In the genomic region with DNA sequence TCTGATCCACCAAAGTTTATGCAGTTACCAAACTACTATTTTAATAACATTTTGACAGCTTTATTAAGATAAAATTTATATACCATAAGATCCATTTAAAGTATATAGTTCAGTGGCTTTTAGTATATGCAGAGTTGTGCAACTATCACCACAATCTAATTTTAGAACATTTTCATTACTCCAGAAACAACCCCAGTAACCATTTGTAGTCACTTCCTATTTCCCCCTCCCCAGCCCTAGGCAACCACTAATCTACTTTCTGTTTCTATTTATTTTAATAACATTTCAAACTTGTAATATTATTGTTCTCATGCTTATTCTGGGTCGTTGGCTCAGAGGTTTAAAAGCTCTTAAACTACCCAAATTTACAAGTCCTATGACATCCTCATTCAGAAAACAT, we compare ENCODE assay signal across 8 cellular contexts. TPM values are rescaled to one million over a fixed set of nuclear protein-coding genes. Genes with fewer than 3 reads are reported as not detected.
A peak's percentile ranks its signal among the peaks of the same experiment; 100 is the strongest.
DNase-seq lines count a peak whose midpoint lies in the region; ATAC-seq, FAIRE-seq and TF ChIP-seq lines count a peak whose summit lies in the region.

No MANE protein-coding gene starts in this region.

- TF ChIP-seq CTCF in OCI-LY1 (IDR thresholded peaks at IDR 0.05; ENCODE audit: low read length), result no peak

- no peaks in the 10 kb centered on the region for H3K9me3 ChIP-seq in OCI-LY1 (ENCODE audit: low read length)

- no peaks in the 10 kb centered on the region for H3K9me3 Mint-ChIP-seq in naive thymus-derived CD8-positive, alpha-beta T cell

- H3K79me2 ChIP-seq in OCI-LY1 (ENCODE audit: insufficient read depth, low read length), result peaks cover 10% of the 10 kb centered on the region; the same call in 1 of the 2 replicates

- H4K20me1 ChIP-seq in OCI-LY1 (ENCODE audit: insufficient read depth, low read length), result no peaks in the 10 kb centered on the region

- no peak overlapping the region for H3K4me3 ChIP-seq in OCI-LY1 (ENCODE audit: low read depth, low read length, poor library complexity, severe bottlenecking)

- H3K27ac Mint-ChIP-seq in naive thymus-derived CD8-positive, alpha-beta T cell, result peak overlapping the region in 9 of 10 donors; percentile 13 to 91 (median 74)

- H3K9me2 ChIP-seq in OCI-LY1 (ENCODE audit: low read depth, low read length), result no peaks in the 10 kb centered on the region

- H3K27ac ChIP-seq in OCI-LY1 (ENCODE audit: low read depth, low read length, poor library complexity, severe bottlenecking) (peak overlapping the region; percentile 64), substantia nigra (ENCODE audit: low read depth, low read length, poor library complexity, severe bottlenecking) (no peak overlapping the region)

- no peak overlapping the region for H2AFZ ChIP-seq in OCI-LY1 (ENCODE audit: low read length)

- H3K4me1 Mint-ChIP-seq in naive thymus-derived CD8-positive, alpha-beta T cell, result peaks cover 3 to 43% (median 24%) of the 10 kb centered on the region in 4 donors

- peaks cover 23% of the 10 kb centered on the region for H3K4me1 ChIP-seq in OCI-LY1 (ENCODE audit: insufficient read depth, low read length, severe bottlenecking)

- H3K9ac ChIP-seq in OCI-LY1 (ENCODE audit: low read length), result no peak overlapping the region

- FAIRE-seq in RCC 7860 (lab: Jason Lieb, UNC), result no peak

- H3K36me3 ChIP-seq in OCI-LY1 (ENCODE audit: insufficient read depth, low read length), result peaks cover 3% of the 10 kb centered on the region

- H3K4me3 Mint-ChIP-seq in naive thymus-derived CD8-positive, alpha-beta T cell, result peak overlapping the region; percentile 18 to 67 (median 52)

- POLR2A ChIA-PET in naive thymus-derived CD8-positive, alpha-beta T cell (lab: Charles Lee), result no interaction called here

- H3K4me2 ChIP-seq in OCI-LY1 (ENCODE audit: low read length), result peak overlapping the region; percentile 46

- H3F3A ChIP-seq in OCI-LY1 (ENCODE audit: insufficient read depth, low read length), result no peaks in the 10 kb centered on the region

- DNase-seq in naive thymus-derived CD8-positive, alpha-beta T cell, result peak in 2 of 10 donors; percentile 20 to 21
- DNase-seq in T1000 (lab: John Stamatoyannopoulos, UW) (no peak), RCC 7860 (ENCODE audit: low spot score) (no peak), substantia nigra (lab: John Stamatoyannopoulos, UW) (no peak)
- no peak for DNase-seq in activated CD8-positive, alpha-beta memory T cell treated with anti-CD3 and anti-CD28 coated beads for 24 hours

- ATAC-seq in GM18909 (IDR thresholded peaks at IDR 0.05; ENCODE audit: poor library complexity, unreplicated experiment) (peak; percentile 89), HG02852 (IDR thresholded peaks at IDR 0.05; ENCODE audit: unreplicated experiment) (peak; percentile 78)
- peak; percentile 55 to 60 for ATAC-seq in naive thymus-derived CD8-positive, alpha-beta T cell

- H3K36me3 Mint-ChIP-seq in naive thymus-derived CD8-positive, alpha-beta T cell, result peaks cover 0 to 13% (median 0%) of the 10 kb centered on the region in 3 donors

- H3K27me3 ChIP-seq in OCI-LY1 (ENCODE audit: insufficient read depth, low read length), result no peaks in the 10 kb centered on the region

- no peaks in the 10 kb centered on the region for H3K27me3 Mint-ChIP-seq in naive thymus-derived CD8-positive, alpha-beta T cell

RNA-seq across cellular contexts. Expression of gene XIAP, which starts 18.3 kb away (rescaled TPM):
- 10 to 100 TPM; 46.4 to 47.6 TPM for total RNA-seq in naive thymus-derived CD8-positive, alpha-beta T cell
- 1 to 10 TPM; 7.6 to 8.1 (median 8.0) TPM for polyA plus RNA-seq in naive thymus-derived CD8-positive, alpha-beta T cell
